In the genomic region with DNA sequence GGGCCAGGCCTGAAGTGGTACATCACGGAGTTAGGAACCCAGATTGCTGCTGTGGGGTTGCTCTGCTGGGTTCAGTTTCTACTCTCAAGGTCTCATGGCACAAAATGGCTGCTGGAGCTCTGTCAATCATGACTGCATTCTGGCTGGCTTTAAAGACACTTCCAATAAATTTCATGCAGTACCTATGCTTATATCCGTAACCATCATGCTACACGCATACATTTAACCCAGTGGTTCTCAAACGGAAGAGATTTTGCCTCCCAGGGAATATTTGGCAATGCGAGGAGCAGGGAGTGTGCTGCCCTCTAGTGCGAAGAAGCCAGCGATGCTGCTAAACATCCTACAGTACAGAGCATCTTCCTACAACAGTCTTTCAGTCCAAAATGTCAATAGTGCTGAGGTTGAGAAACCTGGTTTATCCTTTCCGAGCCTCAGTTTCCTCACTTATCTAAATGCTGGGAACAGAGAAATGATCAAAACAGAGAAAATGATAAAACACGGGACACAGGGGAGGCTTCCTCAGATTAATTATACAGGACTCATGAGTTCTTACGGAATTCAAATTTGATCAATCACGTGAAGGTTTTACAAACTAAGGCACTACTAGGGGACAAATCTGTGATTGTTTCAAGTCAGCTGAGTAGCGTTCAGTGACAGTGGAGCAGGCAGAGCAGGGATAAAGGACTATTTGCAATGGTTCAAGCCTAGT, we compare ENCODE assay signal across 10 cellular contexts. TPM values are rescaled to one million over a fixed set of nuclear protein-coding genes. Genes with fewer than 3 reads are reported as not detected.
DNase-seq lines count a peak whose midpoint lies in the region; ATAC-seq and TF ChIP-seq lines count a peak whose summit lies in the region.
"Had no signal": no experiment of that assay in that cellular context is flagged by ENCODE, and none has a peak within 500 bp of the region (broad histone marks: within the 10 kb centered on the region; RNA-seq: fewer than 3 reads in every experiment).

No MANE protein-coding gene starts in this region.

- no peaks in the 10 kb centered on the region for H3K27me3 ChIP-seq in MG63

- in situ Hi-C loops in GM13976 (cut with MboI; ENCODE audit: low sequenced_read_pairs, unreplicated experiment): loop anchor here (25.0 kb wide), 1 partner anchor 563 kb away; no protein-coding TSS in a partner anchor

- H3K36me3 ChIP-seq in MG63: no peaks in the 10 kb centered on the region

- no peak overlapping the region for H3K27ac ChIP-seq in 22Rv1

- no peak for ATAC-seq in HG03520 (IDR thresholded peaks at IDR 0.05; ENCODE audit: unreplicated experiment)

- TF ChIP-seq CTCF in 22Rv1 (IDR thresholded peaks at IDR 0.05) (peak; percentile 81), GM13976 (IDR thresholded peaks at IDR 0.05; ENCODE audit: borderline replicate concordance, control extremely low read depth, extremely low read depth, insufficient read depth, missing control alignments) (peak; percentile 17)

- peaks cover 1% of the 10 kb centered on the region; the same call in 1 of the 2 replicates for H3K9me3 ChIP-seq in MG63

- DNase-seq in GM13976 (ENCODE audit: low spot score) (no peak), RPMI8226 (peak; percentile 40), fibroblast of gingiva (ENCODE audit: low read depth) (peak; percentile 54), NCI-H128 (lab: John Stamatoyannopoulos, UW; ENCODE audit: unreplicated experiment) (no peak), MG63 (no peak), head of caudate nucleus (no peak)
- DNase-seq: stimulated activated naive CD4-positive, alpha-beta T cell treated with Interleukin-2 at 50 U/mL for 16 hours had no signal

- H3K4me3 ChIP-seq in MG63: no peak overlapping the region

- intact Hi-C loops in head of caudate nucleus (cut with DNase I): no loop called here

RNA-seq across cellular contexts. Expression of gene SLC2A10, which starts 9.6 kb away (rescaled TPM):
- total RNA-seq in MG63 (2014; rRNA removed; shearing (Covaris generic); ENCODE audit: low replicate concordance): 13.2 and 33.3 TPM in 2 replicates
- total RNA-seq: activated T-helper 1 cell treated with anti-CD3 and anti-CD28 coated beads, Interleukin-12 subunit alpha, Interleukin-12 subunit beta, Interleukin-2, Interleukin-4 antibody, amounts not matched to agents 30 ng/mL and 10 ng/mL and 1 ng/mL, durations not matched to agents 14 hours and 24 hours and 36 hours had no signal

RNA-seq across cellular contexts. Expression of gene TP53RK, which starts 10.6 kb away (rescaled TPM):
- 30.4 and 50.8 TPM in 2 replicates for total RNA-seq in MG63 (2014; rRNA removed; shearing (Covaris generic); ENCODE audit: low replicate concordance)

RNA-seq across cellular contexts. Expression of gene SLC13A3, which starts 48.5 kb away (rescaled TPM):
- total RNA-seq in MG63 (2014; rRNA removed; shearing (Covaris generic); ENCODE audit: low replicate concordance): not detected in 2 replicates
- total RNA-seq: activated T-helper 1 cell treated with anti-CD3 and anti-CD28 coated beads, Interleukin-12 subunit alpha, Interleukin-12 subunit beta, Interleukin-2, Interleukin-4 antibody, amounts not matched to agents 30 ng/mL and 10 ng/mL and 1 ng/mL, durations not matched to agents 14 hours and 24 hours and 36 hours had no signal

Comparison
In these comparisons a context has a peak if more than half of its experiments do, and no peak if none do; other contexts are left out.
1. DNase-seq: peak in RPMI8226 (single experiment) and fibroblast of gingiva (single experiment); none in GM13976 (single experiment), NCI-H128 (single experiment), MG63 (single experiment) and head of caudate nucleus (0 of 42).